In genomic region chr1:224340711-224341384, GRCh38 we compare ENCODE assay signal across 8 cellular contexts. TPM values are rescaled to one million over a fixed set of nuclear protein-coding genes. Genes with fewer than 3 reads are reported as not detected.
DNase-seq lines count a peak whose midpoint lies in the region; ATAC-seq and TF ChIP-seq lines count a peak whose summit lies in the region.

No MANE protein-coding gene starts in this region.

- no peaks in the 10 kb centered on the region for H3K27me3 ChIP-seq in CD4-positive, alpha-beta T cell (ENCODE audit: control insufficient read depth, insufficient read depth, low read length)
- H3K27me3 ChIP-seq in breast epithelium (no peaks in the 10 kb centered on the region), right lobe of liver (no peaks in the 10 kb centered on the region)

- peak overlapping the region; percentile 78 for H3K4me3 Mint-ChIP-seq in CD4-positive, alpha-beta T cell

- no peaks in the 10 kb centered on the region for H3K36me3 ChIP-seq in breast epithelium
- H3K36me3 ChIP-seq in right lobe of liver = no peaks in the 10 kb centered on the region

- TF ChIP-seq POLR2A in breast epithelium (IDR thresholded peaks at IDR 0.05) = no peak
- no peak for TF ChIP-seq POLR2A in right lobe of liver (IDR thresholded peaks at IDR 0.05)

- peaks cover 21% of the 10 kb centered on the region for H3K9me3 ChIP-seq in CD4-positive, alpha-beta T cell (ENCODE audit: control insufficient read depth, low read length)
- H3K9me3 ChIP-seq in breast epithelium = peaks cover 17 to 23% of the 10 kb centered on the region in 2 donors
- H3K9me3 ChIP-seq in right lobe of liver = peaks cover 0 to 8% (median 0%) of the 10 kb centered on the region in 4 donors

- CTCF ChIA-PET in CD4-positive, alpha-beta T cell (lab: Charles Lee) = no interaction called here

- 5% methylated on average over 14 of the region's 31 CpGs for WGBS in right lobe of liver (ENCODE audit: insufficient coverage, low coverage, low lambda C conversion rate, missing lambda C conversion rate)

- peaks cover 5% of the 10 kb centered on the region for H3K36me3 Mint-ChIP-seq in CD4-positive, alpha-beta T cell (ENCODE audit: low read depth)

- POLR2A ChIA-PET in CD4-positive, alpha-beta T cell (lab: Charles Lee) = interaction anchor here (0.6 to 1.1 kb wide), 3 partner anchors 11 to 81 kb away, joined by 3 read pairs; partner anchors contain the start of gene NVL

- no peaks in the 10 kb centered on the region for H3K27me3 Mint-ChIP-seq in CD4-positive, alpha-beta T cell

- no peak overlapping the region for H3K27ac ChIP-seq in CD4-positive, alpha-beta T cell (ENCODE audit: low read depth, low read length)
- H3K27ac ChIP-seq in breast epithelium (no peak overlapping the region), right lobe of liver (no peak overlapping the region)

- in situ Hi-C loops in GM13976 (cut with MboI; ENCODE audit: low sequenced_read_pairs, unreplicated experiment) = loop anchor here (25.0 kb wide), 1 partner anchor 529 kb away; no protein-coding TSS in a partner anchor

- no peaks in the 10 kb centered on the region for H3K4me1 ChIP-seq in breast epithelium
- H3K4me1 ChIP-seq in right lobe of liver = no peaks in the 10 kb centered on the region

- peak; percentile 11 to 53 (median 28) for DNase-seq in CD4-positive, alpha-beta T cell
- DNase-seq in RPMI8226 (peak; percentile 46), breast epithelium (ENCODE audit: low spot score in 2 of 2) (no peak), right lobe of liver (peak; percentile 50 to 65 (median 55)), GM13976 (ENCODE audit: low spot score) (no peak)
- peak; percentile 34 for DNase-seq in stimulated activated naive CD8-positive, alpha-beta T cell treated with anti-CD3 and anti-CD28 coated beads, Interleukin-15, Interleukin-2, amounts not matched to agents 100 U/mL and 50 U/mL, for 24 hours

- intact Hi-C loops in CD4-positive, alpha-beta T cell (cut with DNase I, micrococcal nuclease) = no loop called here
- intact Hi-C loops in breast epithelium (cut with DNase I; ENCODE audit: low total_unique reads) (no loop called here), right lobe of liver (cut with DNase I) (no loop called here)

- H3K27ac Mint-ChIP-seq in CD4-positive, alpha-beta T cell = no peak overlapping the region

- TF ChIP-seq CTCF in CD4-positive, alpha-beta T cell (IDR thresholded peaks at IDR 0.05) = no peak
- no peak for TF ChIP-seq CTCF in breast epithelium (IDR thresholded peaks at IDR 0.05)
- TF ChIP-seq CTCF in right lobe of liver (IDR thresholded peaks at IDR 0.05) = no peak
- TF ChIP-seq CTCF in GM13976 (IDR thresholded peaks at IDR 0.05; ENCODE audit: borderline replicate concordance, control extremely low read depth, extremely low read depth, insufficient read depth, missing control alignments) = no peak

- H3K4me1 Mint-ChIP-seq in CD4-positive, alpha-beta T cell (ENCODE audit: low read depth) = peaks cover 8% of the 10 kb centered on the region

- peak; percentile 77 for ATAC-seq in CD4-positive, alpha-beta T cell (ENCODE audit: poor library complexity)
- ATAC-seq in GM21723 (IDR thresholded peaks at IDR 0.05; ENCODE audit: unreplicated experiment) = peak; percentile 79
- peak; percentile 73 to 91 (median 80) for ATAC-seq in right lobe of liver
- ATAC-seq in stimulated activated naive CD8-positive, alpha-beta T cell treated with anti-CD3 and anti-CD28 coated beads, Interleukin-15, Interleukin-2, amounts not matched to agents 100 U/mL and 50 U/mL, for 24 hours = peak; percentile 78
- ATAC-seq in HG03025 (IDR thresholded peaks at IDR 0.05; ENCODE audit: low FRiP score, unreplicated experiment) = no peak

- peak overlapping the region; percentile 38 to 60 (median 53) for H3K4me3 ChIP-seq in breast epithelium
- peak overlapping the region; percentile 47 to 52 (median 48) for H3K4me3 ChIP-seq in right lobe of liver

- H3K9me3 Mint-ChIP-seq in CD4-positive, alpha-beta T cell = no peaks in the 10 kb centered on the region

RNA-seq across cellular contexts. Expression of gene NVL, which starts 10.9 kb away (rescaled TPM):
- 10 to 100 TPM; 14.9 to 18.5 TPM for total RNA-seq in CD4-positive, alpha-beta T cell
- total RNA-seq in breast epithelium = 10 to 100 TPM; 16.0 to 46.0 (median 30.8) TPM
- total RNA-seq in right lobe of liver = 1 to 10 TPM; 4.5 to 8.9 (median 6.8) TPM

RNA-seq across cellular contexts. Expression of gene CNIH4, which starts 15.8 kb away (rescaled TPM):
- 10 to 100 TPM; 31.2 to 33.6 TPM for total RNA-seq in CD4-positive, alpha-beta T cell
- total RNA-seq in breast epithelium (10 to 100 TPM; 42.9 to 54.1 (median 43.3) TPM), right lobe of liver (10 to 100 TPM in 5 of 6 experiments, 1 to 10 TPM in 1; 9.9 to 22.1 (median 18.1) TPM)

Comparison
In these comparisons a context has a peak if more than half of its experiments do, and no peak if none do; other contexts are left out.
1. DNase-seq: peak in CD4-positive, alpha-beta T cell (10 of 10), RPMI8226 (single experiment), right lobe of liver (3 of 3) and stimulated activated naive CD8-positive, alpha-beta T cell treated with anti-CD3 and anti-CD28 coated beads, Interleukin-15, Interleukin-2, amounts not matched to agents 100 U/mL and 50 U/mL, for 24 hours (single experiment); none in breast epithelium (0 of 2) and GM13976 (single experiment).